In the genomic region with DNA sequence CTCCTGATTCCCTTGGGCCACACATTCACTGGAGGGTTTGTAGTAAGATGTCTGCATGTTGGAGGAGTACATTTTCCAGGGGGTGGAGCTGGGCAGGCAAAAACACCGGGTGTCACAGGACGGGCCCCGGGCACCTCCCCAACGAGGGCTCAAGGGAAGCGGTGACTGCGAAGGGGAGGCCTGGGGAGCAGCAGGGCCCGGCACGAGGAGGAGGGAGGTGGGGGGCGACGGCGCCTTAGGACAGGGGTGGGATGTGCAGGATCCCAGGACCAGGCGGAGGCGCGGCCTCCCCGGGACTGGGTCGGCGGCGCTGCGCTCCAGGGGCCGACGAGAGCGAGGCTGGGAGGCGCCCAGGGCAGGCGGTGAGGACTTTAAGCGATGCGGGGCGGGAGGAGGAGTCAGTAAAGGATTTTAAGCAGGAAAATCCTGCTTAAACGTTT, we compare ENCODE assay signal across 8 cellular contexts. TPM values are rescaled to one million over a fixed set of nuclear protein-coding genes. Genes with fewer than 3 reads are reported as not detected.
DNase-seq lines count a peak whose midpoint lies in the region; ATAC-seq and TF ChIP-seq lines count a peak whose summit lies in the region.

No MANE protein-coding gene starts in this region.

- no peaks in the 10 kb centered on the region for H3K4me1 ChIP-seq in HEK293 (ENCODE audit: control insufficient read depth, insufficient read depth, low read length)

- intact Hi-C loops in Right ventricle myocardium superior (cut with DNase I) (no loop called here), posterior vena cava (cut with DNase I) (no loop called here)

- H3K4me3 ChIP-seq in HEK293 (ENCODE audit: low read depth, low read length) = peak overlapping the region; percentile 89

- POLR2A ChIA-PET in HEK293 (lab: Yijun Ruan, JAX) = no interaction called here

- ATAC-seq in Right ventricle myocardium superior (ENCODE audit: poor library complexity) (peak; percentile 44), GM21360 (IDR thresholded peaks at IDR 0.05; ENCODE audit: unreplicated experiment) (no peak)

- TF ChIP-seq CTCF in HEK293 (tag by site-specific recombination; IDR thresholded peaks at IDR 0.05) = no peak

- CTCF ChIA-PET in HEK293 (lab: Yijun Ruan, JAX) = no interaction called here

- DNase-seq in EH (ENCODE audit: low read depth) (peak; percentile 58), NCI-H748 (lab: John Stamatoyannopoulos, UW; ENCODE audit: unreplicated experiment) (peak; percentile 60), Right ventricle myocardium superior (peak; percentile 54), posterior vena cava (ENCODE audit: low spot score) (peak; percentile 83), SHP77 treated with DMSO at 0.1 percent for 48 hours (lab: John Stamatoyannopoulos, UW) (no peak)
- DNase-seq in activated effector memory CD4-positive, alpha-beta T cell treated with anti-CD3 and anti-CD28 coated beads, Interleukin-2, amount 50 U/mL, for 16 hours = peak; percentile 78

- H3K36me3 ChIP-seq in HEK293 (ENCODE audit: control insufficient read depth in 2 of 2, insufficient read depth in 1 of 2, low read length in 2 of 2) = peaks cover 0 to 17% of the 10 kb centered on the region in 2 experiments; a peak in 2 of 3 replicates

- H3K27ac ChIP-seq in HEK293 (ENCODE audit: extremely low read depth, low read depth, low read length) = no peak overlapping the region

- no peaks in the 10 kb centered on the region; the same call in 1 of the 2 replicates for H3K9me3 ChIP-seq in HEK293 (ENCODE audit: control insufficient read depth, insufficient read depth, low read depth, low read length)

TF ChIP-seq in HEK293, 187 proteins besides CTCF, POLR2A, EP300 and RAD21:
- TF ChIP-seq ZBTB20 (tag by site-specific recombination; IDR thresholded peaks at IDR 0.05) (peak; percentile 44; the same call in 1 of the 2 replicates), ZNF510 (tag by site-specific recombination; IDR thresholded peaks at IDR 0.05; ENCODE audit: insufficient replicate concordance) (no peak), GLIS2 (tag by site-specific recombination; IDR thresholded peaks at IDR 0.05) (peak; percentile 40), TRIM28 (IDR thresholded peaks at IDR 0.05; ENCODE audit: borderline replicate concordance, low read length) (no peak), GLIS1 (tag by site-specific recombination; IDR thresholded peaks at IDR 0.05) (peak; percentile 6; the same call in 1 of the 2 replicates), ZNF292 (tag by site-specific recombination; IDR thresholded peaks at IDR 0.05; ENCODE audit: borderline replicate concordance, low read depth) (no peak), ZNF335 (tag by site-specific recombination; conservative IDR thresholded peaks at IDR 0.05) (peak; percentile 68), SALL2 (tag by site-specific recombination; IDR thresholded peaks at IDR 0.05; ENCODE audit: borderline replicate concordance) (no peak), ZNF664 (tag by site-specific recombination; IDR thresholded peaks at IDR 0.05) (no peak), ZNF558 (tag by site-specific recombination; IDR thresholded peaks at IDR 0.05) (no peak), HOXD13 (CRISPR knock-in tag; IDR thresholded peaks at IDR 0.05; ENCODE audit: borderline replicate concordance) (no peak), ZNF837 (tag by site-specific recombination; IDR thresholded peaks at IDR 0.05) (no peak), SP2 (tag by site-specific recombination; IDR thresholded peaks at IDR 0.05) (peak; percentile 23; the same call in 1 of the 2 replicates), YY2 (tag by site-specific recombination; IDR thresholded peaks at IDR 0.05) (no peak), ZNF677 (tag by site-specific recombination; IDR thresholded peaks at IDR 0.05) (no peak), ZNF391 (tag by site-specific recombination; IDR thresholded peaks at IDR 0.05; ENCODE audit: borderline replicate concordance, low read depth) (no peak), ZSCAN30 (tag by site-specific recombination; IDR thresholded peaks at IDR 0.05) (no peak), ZNF19 (tag by site-specific recombination; IDR thresholded peaks at IDR 0.05; ENCODE audit: low read depth) (no peak), ZBTB48 (tag by site-specific recombination; IDR thresholded peaks at IDR 0.05) (no peak), KLF7 (tag by site-specific recombination; IDR thresholded peaks at IDR 0.05; ENCODE audit: borderline replicate concordance) (no peak)
- TF ChIP-seq, protein P1, sequence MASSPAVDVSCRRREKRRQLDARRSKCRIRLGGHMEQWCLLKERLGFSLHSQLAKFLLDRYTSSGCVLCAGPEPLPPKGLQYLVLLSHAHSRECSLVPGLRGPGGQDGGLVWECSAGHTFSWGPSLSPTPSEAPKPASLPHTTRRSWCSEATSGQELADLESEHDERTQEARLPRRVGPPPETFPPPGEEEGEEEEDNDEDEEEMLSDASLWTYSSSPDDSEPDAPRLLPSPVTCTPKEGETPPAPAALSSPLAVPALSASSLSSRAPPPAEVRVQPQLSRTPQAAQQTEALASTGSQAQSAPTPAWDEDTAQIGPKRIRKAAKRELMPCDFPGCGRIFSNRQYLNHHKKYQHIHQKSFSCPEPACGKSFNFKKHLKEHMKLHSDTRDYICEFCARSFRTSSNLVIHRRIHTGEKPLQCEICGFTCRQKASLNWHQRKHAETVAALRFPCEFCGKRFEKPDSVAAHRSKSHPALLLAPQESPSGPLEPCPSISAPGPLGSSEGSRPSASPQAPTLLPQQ (tag by site-specific recombination; IDR thresholded peaks at IDR 0.05) = no peak
- TF ChIP-seq, protein P2, sequence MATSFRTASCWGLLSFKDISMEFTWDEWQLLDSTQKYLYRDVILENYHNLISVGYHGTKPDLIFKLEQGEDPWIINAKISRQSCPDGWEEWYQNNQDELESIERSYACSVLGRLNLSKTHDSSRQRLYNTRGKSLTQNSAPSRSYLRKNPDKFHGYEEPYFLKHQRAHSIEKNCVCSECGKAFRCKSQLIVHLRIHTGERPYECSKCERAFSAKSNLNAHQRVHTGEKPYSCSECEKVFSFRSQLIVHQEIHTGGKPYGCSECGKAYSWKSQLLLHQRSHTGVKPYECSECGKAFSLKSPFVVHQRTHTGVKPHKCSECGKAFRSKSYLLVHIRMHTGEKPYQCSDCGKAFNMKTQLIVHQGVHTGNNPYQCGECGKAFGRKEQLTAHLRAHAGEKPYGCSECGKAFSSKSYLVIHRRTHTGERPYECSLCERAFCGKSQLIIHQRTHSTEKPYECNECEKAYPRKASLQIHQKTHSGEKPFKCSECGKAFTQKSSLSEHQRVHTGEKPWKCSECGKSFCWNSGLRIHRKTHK (tag by site-specific recombination; IDR thresholded peaks at IDR 0.05) = no peak
- TF ChIP-seq, protein P3, sequence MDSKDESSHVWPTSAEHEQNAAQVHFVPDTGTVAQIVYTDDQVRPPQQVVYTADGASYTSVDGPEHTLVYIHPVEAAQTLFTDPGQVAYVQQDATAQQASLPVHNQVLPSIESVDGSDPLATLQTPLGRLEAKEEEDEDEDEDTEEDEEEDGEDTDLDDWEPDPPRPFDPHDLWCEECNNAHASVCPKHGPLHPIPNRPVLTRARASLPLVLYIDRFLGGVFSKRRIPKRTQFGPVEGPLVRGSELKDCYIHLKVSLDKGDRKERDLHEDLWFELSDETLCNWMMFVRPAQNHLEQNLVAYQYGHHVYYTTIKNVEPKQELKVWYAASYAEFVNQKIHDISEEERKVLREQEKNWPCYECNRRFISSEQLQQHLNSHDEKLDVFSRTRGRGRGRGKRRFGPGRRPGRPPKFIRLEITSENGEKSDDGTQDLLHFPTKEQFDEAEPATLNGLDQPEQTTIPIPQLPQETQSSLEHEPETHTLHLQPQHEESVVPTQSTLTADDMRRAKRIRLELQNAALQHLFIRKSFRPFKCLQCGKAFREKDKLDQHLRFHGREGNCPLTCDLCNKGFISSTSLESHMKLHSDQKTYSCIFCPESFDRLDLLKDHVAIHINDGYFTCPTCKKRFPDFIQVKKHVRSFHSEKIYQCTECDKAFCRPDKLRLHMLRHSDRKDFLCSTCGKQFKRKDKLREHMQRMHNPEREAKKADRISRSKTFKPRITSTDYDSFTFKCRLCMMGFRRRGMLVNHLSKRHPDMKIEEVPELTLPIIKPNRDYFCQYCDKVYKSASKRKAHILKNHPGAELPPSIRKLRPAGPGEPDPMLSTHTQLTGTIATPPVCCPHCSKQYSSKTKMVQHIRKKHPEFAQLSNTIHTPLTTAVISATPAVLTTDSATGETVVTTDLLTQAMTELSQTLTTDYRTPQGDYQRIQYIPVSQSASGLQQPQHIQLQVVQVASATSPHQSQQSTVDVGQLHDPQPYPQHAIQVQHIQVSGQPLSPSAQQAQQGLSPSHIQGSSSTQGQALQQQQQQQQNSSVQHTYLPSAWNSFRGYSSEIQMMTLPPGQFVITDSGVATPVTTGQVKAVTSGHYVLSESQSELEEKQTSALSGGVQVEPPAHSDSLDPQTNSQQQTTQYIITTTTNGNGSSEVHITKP (tag by site-specific recombination; IDR thresholded peaks at IDR 0.05) = peak; percentile 44; the same call in 1 of the 2 replicates

RNA-seq across cellular contexts. Expression of a gene that starts 0.5 kb away (rescaled TPM):
- total RNA-seq in Right ventricle myocardium superior (15.7 TPM), posterior vena cava (10 to 100 TPM; 23.1 to 26.2 TPM)

RNA-seq across cellular contexts. Expression of a gene that starts 30.0 kb away (rescaled TPM):
- total RNA-seq in Right ventricle myocardium superior (17.8 TPM), posterior vena cava (10 to 100 TPM in 1 of 2 donors, 1 to 10 TPM in 1; 9.1 to 11.8 TPM)

RNA-seq across cellular contexts. Expression of a gene that starts 56.1 kb away (rescaled TPM):
- total RNA-seq in Right ventricle myocardium superior (5.8 TPM), posterior vena cava (10 to 100 TPM; 11.5 to 14.1 TPM)

RNA-seq across cellular contexts. Expression of a gene that starts 58.2 kb away (rescaled TPM):
- not detected for total RNA-seq in Right ventricle myocardium superior
- total RNA-seq in posterior vena cava = not detected
